Comparison of ENCODE assay signal across 1 cellular context in the genomic region with DNA sequence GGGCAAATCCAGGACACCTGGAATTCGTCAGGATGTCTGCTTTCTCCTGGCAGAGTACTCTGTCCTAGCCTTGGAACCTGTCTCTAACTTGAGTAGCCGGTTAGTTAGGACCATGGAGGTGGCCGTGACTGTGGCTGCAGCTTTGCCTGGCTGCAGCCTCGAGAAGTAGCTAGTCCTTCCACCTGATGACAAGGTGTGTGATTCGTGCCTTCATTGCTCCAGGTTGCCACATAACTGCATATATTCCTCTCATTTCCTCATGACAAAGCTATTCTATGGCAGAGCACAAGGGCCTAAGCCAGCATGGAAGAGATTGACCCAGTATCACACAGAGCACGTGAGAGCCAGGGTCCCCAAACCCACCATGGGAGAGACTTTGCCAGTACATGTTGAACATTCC.
TF ChIP-seq lines count a peak whose summit lies in the region.

No MANE protein-coding gene starts in this region.

TF ChIP-seq in SK-N-SH, 30 proteins besides CTCF, POLR2A, EP300 and RAD21 (continued from another document):
- TF ChIP-seq, protein P1, sequence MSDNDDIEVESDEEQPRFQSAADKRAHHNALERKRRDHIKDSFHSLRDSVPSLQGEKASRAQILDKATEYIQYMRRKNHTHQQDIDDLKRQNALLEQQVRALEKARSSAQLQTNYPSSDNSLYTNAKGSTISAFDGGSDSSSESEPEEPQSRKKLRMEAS (IDR thresholded peaks at IDR 0.05; ENCODE audit: low read depth): no peak
